Comparison of ENCODE assay signal across 8 cellular contexts in genomic region chr4:68347845-68348244, GRCh38. TPM values are rescaled to one million over a fixed set of nuclear protein-coding genes. Genes with fewer than 3 reads are reported as not detected.
DNase-seq lines count a peak whose midpoint lies in the region; ATAC-seq, FAIRE-seq and TF ChIP-seq lines count a peak whose summit lies in the region.

No MANE protein-coding gene starts in this region.

- H3K4me1 ChIP-seq in heart right ventricle (peaks cover 5 to 65% (median 57%) of the 10 kb centered on the region in 9 donors), GM12878 (ENCODE audit: control insufficient read depth, insufficient read depth, low read length) (no peaks in the 10 kb centered on the region), urinary bladder (ENCODE audit: insufficient read depth) (peaks cover 1% of the 10 kb centered on the region)

- no peak for DNase-seq in heart right ventricle
- no peak for DNase-seq in left ventricle myocardium superior
- no peak for DNase-seq in GM12878 (ENCODE audit: low read depth, low spot score)
- DNase-seq in memory B cell (ENCODE audit: low spot score in 2 of 2): no peak
- DNase-seq in activated CD4-positive, CD25-positive, alpha-beta regulatory T cell (lab: John Stamatoyannopoulos, UW): no peak
- no peak for DNase-seq in SHP77 (lab: John Stamatoyannopoulos, UW)

- H3K9ac ChIP-seq in GM12878 (ENCODE audit: control insufficient read depth, insufficient read depth, low read length): peak overlapping the region; percentile 97; the same call in 1 of the 2 replicates

- POLR2A ChIA-PET in GM12878 (lab: Charles Lee): interaction anchor here (1.1 kb wide), 1 partner anchor 14 kb away, joined by 4 read pairs; no protein-coding TSS in a partner anchor

- ATAC-seq in heart right ventricle (no peak), left ventricle myocardium superior (no peak), GM12878 (no peak), memory B cell (ENCODE audit: low read depth) (no peak), GM21825 (IDR thresholded peaks at IDR 0.05; ENCODE audit: unreplicated experiment) (no peak)

- no peak for TF ChIP-seq RAD21 in GM12878 (IDR thresholded peaks at IDR 0.05; ENCODE audit: insufficient read depth, low read depth, low read length)

- H3K79me2 ChIP-seq in GM12878 (ENCODE audit: control insufficient read depth, insufficient read depth, low read length): peaks cover 70% of the 10 kb centered on the region

- peaks cover 6% of the 10 kb centered on the region for H4K20me1 ChIP-seq in GM12878 (ENCODE audit: control insufficient read depth, insufficient read depth)

- peak overlapping the region; percentile 100 for H3K27ac Mint-ChIP-seq in memory B cell

- H3K9me3 Mint-ChIP-seq in memory B cell: no peaks in the 10 kb centered on the region

- TF ChIP-seq POLR2A in GM12878 (IDR thresholded peaks at IDR 0.05; ENCODE audit: low read depth, low read length): no peak

- CTCF ChIA-PET in GM12878 (lab: Yijun Ruan, JAX): interaction anchor here (1.3 kb wide), 1 partner anchor 75 kb away, joined by 4 read pairs; no protein-coding TSS in a partner anchor

- H2AFZ ChIP-seq in GM12878 (ENCODE audit: control insufficient read depth, low read depth, low read length): no peak overlapping the region

- peak overlapping the region; percentile 100 for H3K4me3 Mint-ChIP-seq in memory B cell

- BruUV-seq in GM12878 (replicated peaks; lab: Mats Ljungman, UMichigan): no TSS peak

- SMC1A ChIA-PET in GM12878 (lab: Charles Lee; ENCODE audit: uncharacterized antibody, unreplicated experiment): no interaction called here

- H3K27me3 ChIP-seq in heart right ventricle (no peaks in the 10 kb centered on the region), GM12878 (replicated peaks in 1 of 2; ENCODE audit: control insufficient read depth in 2 of 2, insufficient read depth in 2 of 2, low read length in 1 of 2) (no peaks in the 10 kb centered on the region)

- H3K9me3 ChIP-seq in heart right ventricle: no peaks in the 10 kb centered on the region
- no peaks in the 10 kb centered on the region; the same call in 2 of the 3 replicates for H3K9me3 ChIP-seq in GM12878 (replicated peaks; ENCODE audit: control insufficient read depth, insufficient read depth, low read length)

- H3K4me3 ChIP-seq in heart right ventricle (peak overlapping the region in 9 of 10 donors; percentile 61 to 94 (median 90)), GM12878 (peak overlapping the region; percentile 84), urinary bladder (ENCODE audit: low read depth, low read length) (no peak overlapping the region)

- RAD21 ChIA-PET in GM12878 (lab: Charles Lee; ENCODE audit: unreplicated experiment): interaction anchor here (1.8 kb wide), 1 partner anchor 14 kb away, joined by 4 read pairs; no protein-coding TSS in a partner anchor

- H3K36me3 ChIP-seq in heart right ventricle (no peaks in the 10 kb centered on the region), GM12878 (ENCODE audit: control insufficient read depth in 2 of 2, insufficient read depth in 2 of 2, low read length in 1 of 2) (peaks cover 0 to 7% of the 10 kb centered on the region in 2 experiments; a peak in 1 of 4 replicates), urinary bladder (ENCODE audit: insufficient read depth) (no peaks in the 10 kb centered on the region)

- H3K27me3 Mint-ChIP-seq in memory B cell: no peaks in the 10 kb centered on the region

- in situ Hi-C loops in GM12878 (cut with MboI): loop anchor here (10.0 kb wide), 1 partner anchor 643 kb away; the partner anchor contains the start of gene UBA6

- intact Hi-C loops in heart right ventricle (cut with DNase I): loop anchor here in 1 of 10 donors (10.0 kb wide), 1 partner anchor 803 kb away; the partner anchor contains the start of gene CENPC
- intact Hi-C loops in left ventricle myocardium superior (cut with micrococcal nuclease): no loop called here
- intact Hi-C loops in GM12878 (cut with micrococcal nuclease; ENCODE audit: unreplicated experiment): loop anchor here (5.0 kb wide), 2 partner anchors 646 to 709 kb away; partner anchors contain the start of gene UBA6

- peaks cover 32% of the 10 kb centered on the region for H3K4me1 Mint-ChIP-seq in memory B cell

- TF ChIP-seq CTCF in heart right ventricle (IDR thresholded peaks at IDR 0.05) (no peak), GM12878 (IDR thresholded peaks at IDR 0.05 in 2 of 3, conservative IDR thresholded peaks at IDR 0.05 in 1 of 3; ENCODE audit: control insufficient read depth in 2 of 3, extremely low read depth in 1 of 3, insufficient read depth in 1 of 3, low read depth in 3 of 3, low read length in 3 of 3) (no peak)

- peaks cover 10% of the 10 kb centered on the region for H3K36me3 Mint-ChIP-seq in memory B cell

- TF ChIP-seq EP300 in GM12878 (IDR thresholded peaks at IDR 0.05; ENCODE audit: borderline replicate concordance in 1 of 2, control insufficient read depth in 1 of 2, low read depth in 2 of 2, low read length in 2 of 2): no peak

- H3K4me2 ChIP-seq in GM12878 (ENCODE audit: control insufficient read depth, insufficient read depth): peak overlapping the region; percentile 74

- H3K27ac ChIP-seq in heart right ventricle (peak overlapping the region in 5 of 10 donors; percentile 94 to 100 (median 98)), GM12878 (ENCODE audit: control insufficient read depth, insufficient read depth) (no peak overlapping the region; the same call in 1 of the 2 replicates), urinary bladder (ENCODE audit: low read depth) (peak overlapping the region; percentile 30)

- no peak for FAIRE-seq in GM12878 (lab: Jason Lieb, UNC)

- WGBS in heart right ventricle, 2 donors: 9 to 13% methylated on average over 5 of the region's 5 CpGs
- WGBS in GM12878 (ENCODE audit: insufficient coverage, insufficient replicate concordance, low lambda C conversion rate, missing lambda C conversion rate): 16% methylated on average over 5 of the region's 5 CpGs
- 17% methylated on average over 5 of the region's 5 CpGs for WGBS in urinary bladder

TF ChIP-seq in GM12878, 131 proteins besides CTCF, POLR2A, EP300 and RAD21 (continues in another document):
- peak; percentile 70 for TF ChIP-seq ZBTB40 (IDR thresholded peaks at IDR 0.05; ENCODE audit: borderline replicate concordance)
- no peak for TF ChIP-seq CBFB (IDR thresholded peaks at IDR 0.05; ENCODE audit: low read depth)
- no peak for TF ChIP-seq ZNF24 (IDR thresholded peaks at IDR 0.05)
- TF ChIP-seq RB1 (IDR thresholded peaks at IDR 0.05; ENCODE audit: borderline replicate concordance): no peak
- TF ChIP-seq CREM (IDR thresholded peaks at IDR 0.05; ENCODE audit: low read depth): no peak

RNA-seq across cellular contexts. Expression of gene YTHDC1, which starts 2.0 kb away (rescaled TPM):
- 10 to 100 TPM; 42.4 to 65.0 (median 52.4) TPM for total RNA-seq in heart right ventricle
- polyA plus RNA-seq in heart right ventricle: 10 to 100 TPM; 19.8 to 45.7 TPM
- 57.1 TPM for total RNA-seq in left ventricle myocardium superior
- 167 and 190 TPM in 2 replicates for total RNA-seq in GM12878 (2013; cell fraction: nucleolus; rRNA removed)
- 46.0 and 57.5 TPM in 2 replicates for total RNA-seq in GM12878 (2014; rRNA removed)
- 65.1 and 66.7 TPM in 2 replicates for total RNA-seq in GM12878 (2014; rRNA removed; fragmentation: Illumina TruSeq; extraction: Trizol)
- 47.4 and 65.6 TPM in 2 replicates for total RNA-seq in GM12878 (2021)
- polyA plus RNA-seq in GM12878 (2011; ENCODE audit: low read depth): 32.9 TPM
- 75.3 and 95.4 TPM in 2 replicates for polyA plus RNA-seq in GM12878 (2011; rRNA removed)
- polyA plus RNA-seq in GM12878 (2011; cell fraction: cytosol; rRNA removed): 25.3 and 27.2 TPM in 2 replicates
- 114 and 122 TPM in 2 replicates for polyA plus RNA-seq in GM12878 (2011; cell fraction: nucleus; rRNA removed)
- polyA plus RNA-seq in GM12878 (2012): 60.3 and 62.4 TPM in 2 replicates
- polyA plus RNA-seq in GM12878 (2014; fragmentation: Illumina TruSeq; extraction: Trizol): 83.2 and 101 TPM in 2 replicates
- polyA plus RNA-seq in GM12878 (2014; fragmentation: Nextera tagmentation; extraction: Ambion mirVana): 10 to 100 TPM; 18.7 to 22.7 TPM
- 47.2 and 48.9 TPM in 2 replicates for polyA plus RNA-seq in GM12878 (2014; rRNA removed)
- polyA plus RNA-seq in GM12878 (2016; fragmentation: Nextera tagmentation; extraction: Ambion mirVana): 10 to 100 TPM; 25.6 to 28.3 TPM
- 35.5 and 67.3 TPM in 2 replicates for polyA minus RNA-seq in GM12878 (2011; rRNA and poly(A)+ RNA removed)
- 11.2 and 13.6 TPM in 2 replicates for polyA minus RNA-seq in GM12878 (2011; cell fraction: cytosol; rRNA and poly(A)+ RNA removed)
- polyA minus RNA-seq in GM12878 (2011; cell fraction: nucleus; rRNA and poly(A)+ RNA removed): 68.1 and 77.6 TPM in 2 replicates
- total RNA-seq in urinary bladder: 105 TPM
- polyA plus RNA-seq in urinary bladder: 64.9 TPM
